In genomic region chr22:49161002-49161850, GRCh38 we compare ENCODE assay signal across 19 cellular contexts.
DNase-seq lines count a peak whose midpoint lies in the region; ATAC-seq, FAIRE-seq and TF ChIP-seq lines count a peak whose summit lies in the region.
"Had no signal": no experiment of that assay in that cellular context is flagged by ENCODE, and none has a peak within 500 bp of the region (broad histone marks: within the 10 kb centered on the region; RNA-seq: fewer than 3 reads in every experiment).

No MANE protein-coding gene starts in this region.

- no peak overlapping the region for H2BK12ac ChIP-seq in H1 (ENCODE audit: low read depth, low read length)

- H3K27me3 ChIP-seq in H1 (replicated peaks in 1 of 4; ENCODE audit: control insufficient read depth in 3 of 4, extremely low read depth in 1 of 4, insufficient read depth in 3 of 4, low read length in 3 of 4) = no peaks in the 10 kb centered on the region; a peak in 1 of 7 replicates
- no peaks in the 10 kb centered on the region for H3K27me3 ChIP-seq in osteoblast (ENCODE audit: insufficient read depth, low read length)
- peaks cover 25% of the 10 kb centered on the region for H3K27me3 ChIP-seq in upper lobe of right lung
- 0 out of 2 replicates have a peak, but pooled peaks cover under 1% of the 10 kb centered on the region for H3K27me3 ChIP-seq in MG63

- H3K36me3 ChIP-seq in H1 (ENCODE audit: control insufficient read depth in 2 of 4, insufficient read depth in 4 of 4, low read length in 3 of 4) (no peaks in the 10 kb centered on the region), osteoblast (ENCODE audit: insufficient read depth, low read length) (no peaks in the 10 kb centered on the region), upper lobe of right lung (no peaks in the 10 kb centered on the region), MG63 (no peaks in the 10 kb centered on the region)
- H3K36me3 ChIP-seq: HAP-1 had no signal

- DNase-seq in H1 (ENCODE audit: low read depth in 1 of 2, low spot score in 2 of 2) = no peak
- DNase-seq in osteoblast (ENCODE audit: insufficient read length, low spot score, missing footprints) = peak; percentile 66
- DNase-seq in upper lobe of right lung = peak; percentile 49
- no peak for DNase-seq in MG63
- no peak for DNase-seq in midbrain (lab: John Stamatoyannopoulos, UW)
- DNase-seq: C1 segment of cervical spinal cord; Calu3; CD4-positive, alpha-beta memory T cell; COR-L47; DMS53; DMS79 treated with DMSO at 0.1 percent for 48 hours; GF-D8; HFFc6 had no signal

- H2AFZ ChIP-seq in H1 (ENCODE audit: low read length) (no peak overlapping the region), osteoblast (ENCODE audit: low read length) (no peak overlapping the region)
- H2AFZ ChIP-seq: GM23338 had no signal

- H3K79me2 ChIP-seq in H1 (ENCODE audit: control insufficient read depth in 1 of 2, insufficient read depth in 2 of 2, low read length in 2 of 2) (no peaks in the 10 kb centered on the region), osteoblast (ENCODE audit: insufficient read depth, low read length) (no peaks in the 10 kb centered on the region)

- H3K4ac ChIP-seq in H1 (replicated peaks; ENCODE audit: insufficient read length, low read depth, low read length) = no peak overlapping the region

- TF ChIP-seq EP300 in H1 (IDR thresholded peaks at IDR 0.05; ENCODE audit: borderline replicate concordance in 1 of 2, low read depth in 2 of 2, low read length in 2 of 2) = no peak

- H3K9me3 ChIP-seq in H1 (ENCODE audit: insufficient read depth in 2 of 2, low read depth in 1 of 2, low read length in 1 of 2) (no peaks in the 10 kb centered on the region), osteoblast (ENCODE audit: low read depth, low read length) (no peaks in the 10 kb centered on the region), upper lobe of right lung (no peaks in the 10 kb centered on the region), MG63 (no peaks in the 10 kb centered on the region)
- H3K9me3 ChIP-seq: HAP-1 had no signal

- no peak for ATAC-seq in upper lobe of right lung
- ATAC-seq in GM21737 (IDR thresholded peaks at IDR 0.05; ENCODE audit: unreplicated experiment) = no peak
- ATAC-seq: GM23338 had no signal

- no peak overlapping the region for H3K4me3 ChIP-seq in H1 (ENCODE audit: extremely low read depth in 1 of 4, insufficient read depth in 2 of 4, low read depth in 3 of 4, low read length in 4 of 4)
- no peak overlapping the region for H3K4me3 ChIP-seq in osteoblast (ENCODE audit: insufficient read depth, low read length)
- no peak overlapping the region for H3K4me3 ChIP-seq in upper lobe of right lung
- H3K4me3 ChIP-seq in MG63 = no peak overlapping the region
- H3K4me3 ChIP-seq: GM23338, HAP-1 had no signal

- H4K20me1 ChIP-seq in H1 (replicated peaks in 1 of 2; ENCODE audit: control insufficient read depth in 1 of 2, insufficient read depth in 2 of 2, low read length in 2 of 2) (no peaks in the 10 kb centered on the region), osteoblast (ENCODE audit: insufficient read depth, low read length) (no peaks in the 10 kb centered on the region)

- intact Hi-C loops in upper lobe of right lung (cut with DNase I) = no loop called here

- no peak for TF ChIP-seq CTCF in H1 (IDR thresholded peaks at IDR 0.05; ENCODE audit: control extremely low read depth in 1 of 3, insufficient read depth in 1 of 3, low read depth in 1 of 3, low read length in 3 of 3)
- no peak for TF ChIP-seq CTCF in osteoblast (IDR thresholded peaks at IDR 0.05; ENCODE audit: extremely low read depth, low read depth, low read length)
- TF ChIP-seq CTCF in upper lobe of right lung (IDR thresholded peaks at IDR 0.05) = no peak

- H2BK5ac ChIP-seq in H1 (ENCODE audit: low read depth, low read length) = no peak overlapping the region

- no peaks in the 10 kb centered on the region for H3K4me1 ChIP-seq in H1 (replicated peaks in 1 of 4; ENCODE audit: control insufficient read depth in 3 of 4, insufficient read depth in 4 of 4, low read length in 3 of 4)
- H3K4me1 ChIP-seq in osteoblast (ENCODE audit: insufficient read depth, low read length) = no peaks in the 10 kb centered on the region
- H3K4me1 ChIP-seq in upper lobe of right lung = no peaks in the 10 kb centered on the region
- H3K4me1 ChIP-seq: HAP-1 had no signal

- POLR2A ChIA-PET in H1 (lab: Charles Lee; ENCODE audit: partially characterized antibody) = no interaction called here

- TF ChIP-seq RAD21 in H1 (IDR thresholded peaks at IDR 0.05 in 1 of 2, conservative IDR thresholded peaks at IDR 0.05 in 1 of 2; ENCODE audit: low read depth in 2 of 2, low read length in 2 of 2) = no peak

- H4K5ac ChIP-seq in H1 (ENCODE audit: insufficient read length, low read depth, low read length) = no peak overlapping the region

- 0 out of 2 replicates have a peak overlapping the region, but pooled peaks have one; percentile 35 for H4K8ac ChIP-seq in H1 (ENCODE audit: extremely low read depth, insufficient read depth, low read length)

- no peak overlapping the region for H3K14ac ChIP-seq in H1 (ENCODE audit: insufficient read length)

- 89% methylated on average over 24 of the region's 25 CpGs; no CpG with 5 or more reads in 1 of the 2 experiments for WGBS in H1 (ENCODE audit: extremely low coverage in 1 of 2, insufficient coverage in 1 of 2, insufficient read length in 1 of 2, insufficient replicate concordance in 2 of 2, low coverage in 1 of 2, low lambda C conversion rate in 2 of 2, missing lambda C conversion rate in 1 of 2), 2 experiments

- H3K4me2 ChIP-seq in H1 (ENCODE audit: insufficient read depth in 1 of 2, low read depth in 2 of 2, low read length in 2 of 2) (no peak overlapping the region), osteoblast (ENCODE audit: insufficient read depth, low read length) (no peak overlapping the region)
- H3K4me2 ChIP-seq: GM23338 had no signal

- no peaks in the 10 kb centered on the region for H3K23me2 ChIP-seq in H1 (ENCODE audit: low read depth, low read length)

- H4K91ac ChIP-seq in H1 (replicated peaks; ENCODE audit: insufficient read length, low read length) = no peak overlapping the region

- no peak overlapping the region for H3K23ac ChIP-seq in H1 (ENCODE audit: insufficient read length)

- H2BK120ac ChIP-seq in H1 (replicated peaks; ENCODE audit: low read depth, low read length) = no peak overlapping the region

- no peak for FAIRE-seq in H1 (lab: Jason Lieb, UNC)
- FAIRE-seq: GM12891, GM19239, H54 had no signal

- H2BK20ac ChIP-seq in H1 (ENCODE audit: low read length) = no peak overlapping the region

- TF ChIP-seq POLR2A in H1 (IDR thresholded peaks at IDR 0.05; ENCODE audit: control extremely low read depth in 1 of 2, low read depth in 2 of 2, low read length in 2 of 2) = no peak

- no peak overlapping the region for H3K9ac ChIP-seq in H1 (replicated peaks in 1 of 4; ENCODE audit: extremely low read depth in 1 of 4, low read depth in 3 of 4, low read length in 3 of 4)

- H3K56ac ChIP-seq in H1 (replicated peaks; ENCODE audit: insufficient read length, low read depth, low read length) = no peak overlapping the region

- CTCF ChIA-PET in H1 (lab: Charles Lee; ENCODE audit: partially characterized antibody) = interaction anchor here (1.5 to 2.0 kb wide), 2 partner anchors 11 to 144 kb away, joined by 4 to 7 read pairs; no protein-coding TSS in a partner anchor

- H2BK15ac ChIP-seq in H1 (ENCODE audit: low read length) = no peak overlapping the region

- no peaks in the 10 kb centered on the region for H3K79me1 ChIP-seq in H1 (ENCODE audit: low read depth, low read length)

- no peak overlapping the region for H3K18ac ChIP-seq in H1 (ENCODE audit: extremely low read depth, low read length)

- H2AK5ac ChIP-seq in H1 (ENCODE audit: low read depth, low read length) = no peak overlapping the region

- H3K27ac ChIP-seq in H1 (ENCODE audit: low read depth, low read length) (no peak overlapping the region), osteoblast (ENCODE audit: low read depth, low read length) (no peak overlapping the region), upper lobe of right lung (no peak overlapping the region)

TF ChIP-seq in H1, 55 proteins besides CTCF, POLR2A, EP300 and RAD21 (continues in another document):
- TF ChIP-seq RBBP5 (IDR thresholded peaks at IDR 0.05; ENCODE audit: borderline replicate concordance, low read depth, low read length) (no peak), KDM4A (IDR thresholded peaks at IDR 0.05; ENCODE audit: low read depth, low read length, severe bottlenecking) (no peak), SIN3A (conservative IDR thresholded peaks at IDR 0.05 in 1 of 2, IDR thresholded peaks at IDR 0.05 in 1 of 2; ENCODE audit: low read depth in 1 of 2, low read length in 2 of 2) (no peak), ATF3 (IDR thresholded peaks at IDR 0.05; ENCODE audit: insufficient read depth, low read depth, low read length) (no peak), SP2 (IDR thresholded peaks at IDR 0.05; ENCODE audit: low read length) (no peak), HDAC2 (IDR thresholded peaks at IDR 0.05; ENCODE audit: borderline replicate concordance in 1 of 2, low read depth in 2 of 2, low read length in 2 of 2) (no peak), ASH2L (IDR thresholded peaks at IDR 0.05; ENCODE audit: low read length) (no peak), SIX5 (IDR thresholded peaks at IDR 0.05; ENCODE audit: low read depth, low read length) (no peak), HDAC6 (IDR thresholded peaks at IDR 0.05; ENCODE audit: low read depth, low read length) (no peak), RXRA (IDR thresholded peaks at IDR 0.05; ENCODE audit: insufficient read depth, low read depth, low read length) (no peak), MAX (IDR thresholded peaks at IDR 0.05) (no peak), MAFK (IDR thresholded peaks at IDR 0.05; ENCODE audit: low read depth, low read length) (no peak), PHF8 (conservative IDR thresholded peaks at IDR 0.05; ENCODE audit: low read depth, low read length) (no peak), ATF2 (IDR thresholded peaks at IDR 0.05; ENCODE audit: low read length) (no peak)

Comparison
In these comparisons a context has a peak if more than half of its experiments do, and no peak if none do; other contexts are left out.
1. DNase-seq: peak in osteoblast (single experiment) and upper lobe of right lung (single experiment); none in H1 (0 of 2), MG63 (single experiment) and midbrain (single experiment).